In genomic region chr12:114655934-114656697, GRCh38 we compare ENCODE assay signal across 1 cellular context.
A peak's percentile ranks its signal among the peaks of the same experiment; 100 is the strongest.
TF ChIP-seq lines count a peak whose summit lies in the region.

No MANE protein-coding gene starts in this region.

TF ChIP-seq in HepG2, 621 proteins besides CTCF, POLR2A, EP300 and RAD21 (continued from another document and continues in another):
- TF ChIP-seq NRL (CRISPR knock-in tag; IDR thresholded peaks at IDR 0.05; ENCODE audit: borderline replicate concordance): no peak
- TF ChIP-seq ARNT2 (CRISPR knock-in tag; IDR thresholded peaks at IDR 0.05; ENCODE audit: low read depth): no peak
- no peak for TF ChIP-seq DNMT1 (CRISPR knock-in tag; IDR thresholded peaks at IDR 0.05)
- TF ChIP-seq NFKB2 (CRISPR knock-in tag; IDR thresholded peaks at IDR 0.05; ENCODE audit: borderline replicate concordance): no peak
- TF ChIP-seq, protein P1, sequence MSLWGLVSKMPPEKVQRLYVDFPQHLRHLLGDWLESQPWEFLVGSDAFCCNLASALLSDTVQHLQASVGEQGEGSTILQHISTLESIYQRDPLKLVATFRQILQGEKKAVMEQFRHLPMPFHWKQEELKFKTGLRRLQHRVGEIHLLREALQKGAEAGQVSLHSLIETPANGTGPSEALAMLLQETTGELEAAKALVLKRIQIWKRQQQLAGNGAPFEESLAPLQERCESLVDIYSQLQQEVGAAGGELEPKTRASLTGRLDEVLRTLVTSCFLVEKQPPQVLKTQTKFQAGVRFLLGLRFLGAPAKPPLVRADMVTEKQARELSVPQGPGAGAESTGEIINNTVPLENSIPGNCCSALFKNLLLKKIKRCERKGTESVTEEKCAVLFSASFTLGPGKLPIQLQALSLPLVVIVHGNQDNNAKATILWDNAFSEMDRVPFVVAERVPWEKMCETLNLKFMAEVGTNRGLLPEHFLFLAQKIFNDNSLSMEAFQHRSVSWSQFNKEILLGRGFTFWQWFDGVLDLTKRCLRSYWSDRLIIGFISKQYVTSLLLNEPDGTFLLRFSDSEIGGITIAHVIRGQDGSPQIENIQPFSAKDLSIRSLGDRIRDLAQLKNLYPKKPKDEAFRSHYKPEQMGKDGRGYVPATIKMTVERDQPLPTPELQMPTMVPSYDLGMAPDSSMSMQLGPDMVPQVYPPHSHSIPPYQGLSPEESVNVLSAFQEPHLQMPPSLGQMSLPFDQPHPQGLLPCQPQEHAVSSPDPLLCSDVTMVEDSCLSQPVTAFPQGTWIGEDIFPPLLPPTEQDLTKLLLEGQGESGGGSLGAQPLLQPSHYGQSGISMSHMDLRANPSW (CRISPR knock-in tag; IDR thresholded peaks at IDR 0.05; ENCODE audit: borderline replicate concordance): no peak
- no peak for TF ChIP-seq POGK (CRISPR knock-in tag; conservative IDR thresholded peaks at IDR 0.05)
- TF ChIP-seq ZNF75D (CRISPR knock-in tag; IDR thresholded peaks at IDR 0.05; ENCODE audit: borderline replicate concordance): no peak
- no peak for TF ChIP-seq MTF2 (CRISPR knock-in tag; IDR thresholded peaks at IDR 0.05; ENCODE audit: borderline replicate concordance)
- peak; percentile 50; the same call in 1 of the 2 replicates for TF ChIP-seq FOXK2 (IDR thresholded peaks at IDR 0.05)
- TF ChIP-seq WIZ (CRISPR knock-in tag; IDR thresholded peaks at IDR 0.05): no peak
- TF ChIP-seq NKX3-1 (CRISPR knock-in tag; IDR thresholded peaks at IDR 0.05): no peak
- TF ChIP-seq GTF2F1 (IDR thresholded peaks at IDR 0.05; ENCODE audit: low read length): no peak
- no peak for TF ChIP-seq NFRKB (IDR thresholded peaks at IDR 0.05)
- TF ChIP-seq, protein P2, sequence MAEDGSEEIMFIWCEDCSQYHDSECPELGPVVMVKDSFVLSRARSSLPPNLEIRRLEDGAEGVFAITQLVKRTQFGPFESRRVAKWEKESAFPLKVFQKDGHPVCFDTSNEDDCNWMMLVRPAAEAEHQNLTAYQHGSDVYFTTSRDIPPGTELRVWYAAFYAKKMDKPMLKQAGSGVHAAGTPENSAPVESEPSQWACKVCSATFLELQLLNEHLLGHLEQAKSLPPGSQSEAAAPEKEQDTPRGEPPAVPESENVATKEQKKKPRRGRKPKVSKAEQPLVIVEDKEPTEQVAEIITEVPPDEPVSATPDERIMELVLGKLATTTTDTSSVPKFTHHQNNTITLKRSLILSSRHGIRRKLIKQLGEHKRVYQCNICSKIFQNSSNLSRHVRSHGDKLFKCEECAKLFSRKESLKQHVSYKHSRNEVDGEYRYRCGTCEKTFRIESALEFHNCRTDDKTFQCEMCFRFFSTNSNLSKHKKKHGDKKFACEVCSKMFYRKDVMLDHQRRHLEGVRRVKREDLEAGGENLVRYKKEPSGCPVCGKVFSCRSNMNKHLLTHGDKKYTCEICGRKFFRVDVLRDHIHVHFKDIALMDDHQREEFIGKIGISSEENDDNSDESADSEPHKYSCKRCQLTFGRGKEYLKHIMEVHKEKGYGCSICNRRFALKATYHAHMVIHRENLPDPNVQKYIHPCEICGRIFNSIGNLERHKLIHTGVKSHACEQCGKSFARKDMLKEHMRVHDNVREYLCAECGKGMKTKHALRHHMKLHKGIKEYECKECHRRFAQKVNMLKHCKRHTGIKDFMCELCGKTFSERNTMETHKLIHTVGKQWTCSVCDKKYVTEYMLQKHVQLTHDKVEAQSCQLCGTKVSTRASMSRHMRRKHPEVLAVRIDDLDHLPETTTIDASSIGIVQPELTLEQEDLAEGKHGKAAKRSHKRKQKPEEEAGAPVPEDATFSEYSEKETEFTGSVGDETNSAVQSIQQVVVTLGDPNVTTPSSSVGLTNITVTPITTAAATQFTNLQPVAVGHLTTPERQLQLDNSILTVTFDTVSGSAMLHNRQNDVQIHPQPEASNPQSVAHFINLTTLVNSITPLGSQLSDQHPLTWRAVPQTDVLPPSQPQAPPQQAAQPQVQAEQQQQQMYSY (CRISPR knock-in tag; IDR thresholded peaks at IDR 0.05): no peak
- no peak for TF ChIP-seq BCLAF1 (IDR thresholded peaks at IDR 0.05)
- TF ChIP-seq SUZ12 (IDR thresholded peaks at IDR 0.05; ENCODE audit: low read depth, low read length): no peak
- TF ChIP-seq ZFP62 (CRISPR knock-in tag; IDR thresholded peaks at IDR 0.05): no peak
- TF ChIP-seq ZSCAN30 (CRISPR knock-in tag; IDR thresholded peaks at IDR 0.05): no peak
- TF ChIP-seq ZFYVE20 (CRISPR knock-in tag; IDR thresholded peaks at IDR 0.05; ENCODE audit: borderline replicate concordance, low read depth): no peak
- TF ChIP-seq, protein P3, sequence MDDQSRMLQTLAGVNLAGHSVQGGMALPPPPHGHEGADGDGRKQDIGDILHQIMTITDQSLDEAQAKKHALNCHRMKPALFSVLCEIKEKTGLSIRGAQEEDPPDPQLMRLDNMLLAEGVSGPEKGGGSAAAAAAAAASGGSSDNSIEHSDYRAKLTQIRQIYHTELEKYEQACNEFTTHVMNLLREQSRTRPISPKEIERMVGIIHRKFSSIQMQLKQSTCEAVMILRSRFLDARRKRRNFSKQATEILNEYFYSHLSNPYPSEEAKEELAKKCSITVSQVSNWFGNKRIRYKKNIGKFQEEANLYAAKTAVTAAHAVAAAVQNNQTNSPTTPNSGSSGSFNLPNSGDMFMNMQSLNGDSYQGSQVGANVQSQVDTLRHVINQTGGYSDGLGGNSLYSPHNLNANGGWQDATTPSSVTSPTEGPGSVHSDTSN (CRISPR knock-in tag; IDR thresholded peaks at IDR 0.05; ENCODE audit: borderline replicate concordance): no peak
- TF ChIP-seq, protein P4, sequence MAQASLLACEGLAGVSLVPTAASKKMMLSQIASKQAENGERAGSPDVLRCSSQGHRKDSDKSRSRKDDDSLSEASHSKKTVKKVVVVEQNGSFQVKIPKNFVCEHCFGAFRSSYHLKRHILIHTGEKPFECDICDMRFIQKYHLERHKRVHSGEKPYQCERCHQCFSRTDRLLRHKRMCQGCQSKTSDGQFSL (CRISPR knock-in tag; IDR thresholded peaks at IDR 0.05): no peak
- no peak for TF ChIP-seq ZNF7 (CRISPR knock-in tag; IDR thresholded peaks at IDR 0.05)
- no peak for TF ChIP-seq ZNF597 (CRISPR knock-in tag; IDR thresholded peaks at IDR 0.05)
- peak; percentile 82; the same call in 1 of the 2 replicates for TF ChIP-seq DRAP1 (CRISPR knock-in tag; IDR thresholded peaks at IDR 0.05)
- peak; percentile 65; the same call in 1 of the 2 replicates for TF ChIP-seq TBX3 (IDR thresholded peaks at IDR 0.05; ENCODE audit: borderline replicate concordance)
- no peak for TF ChIP-seq TSC22D2 (CRISPR knock-in tag; IDR thresholded peaks at IDR 0.05; ENCODE audit: borderline replicate concordance)
- TF ChIP-seq CEBPB (IDR thresholded peaks at IDR 0.05; ENCODE audit: borderline replicate concordance, low read depth, low read length): no peak
- peak; percentile 98 for TF ChIP-seq SIX1 (CRISPR knock-in tag; IDR thresholded peaks at IDR 0.05; ENCODE audit: borderline replicate concordance)
- peak; percentile 81 for TF ChIP-seq HNF4A (CRISPR knock-in tag; IDR thresholded peaks at IDR 0.05)
- TF ChIP-seq JUND (CRISPR knock-in tag; IDR thresholded peaks at IDR 0.05): no peak
- TF ChIP-seq ATF7-NPFF (CRISPR knock-in tag; IDR thresholded peaks at IDR 0.05; ENCODE audit: low read depth): no peak
- TF ChIP-seq FOXA3 (CRISPR knock-in tag; IDR thresholded peaks at IDR 0.05): peak; percentile 95
- 0 out of 3 replicates have a peak, but pooled peaks have one; percentile 22 for TF ChIP-seq MXI1 (IDR thresholded peaks at IDR 0.05; ENCODE audit: borderline replicate concordance, low read depth, low read length)
- TF ChIP-seq RNF2 (conservative IDR thresholded peaks at IDR 0.05; ENCODE audit: low read depth): no peak
- no peak for TF ChIP-seq ZNF460 (CRISPR knock-in tag; IDR thresholded peaks at IDR 0.05; ENCODE audit: borderline replicate concordance)
- peak; percentile 17; the same call in 1 of the 2 replicates for TF ChIP-seq CHD4 (IDR thresholded peaks at IDR 0.05; ENCODE audit: borderline replicate concordance, low read length)
- TF ChIP-seq ZNF496 (CRISPR knock-in tag; IDR thresholded peaks at IDR 0.05; ENCODE audit: insufficient replicate concordance): no peak
- TF ChIP-seq ARHGAP35 (CRISPR knock-in tag; IDR thresholded peaks at IDR 0.05; ENCODE audit: borderline replicate concordance): no peak; the same call in 1 of the 2 replicates
- TF ChIP-seq TEAD3 (CRISPR knock-in tag; optimal IDR thresholded peaks at IDR 0.05; ENCODE audit: borderline replicate concordance): peak; percentile 76
- no peak for TF ChIP-seq DZIP1 (CRISPR knock-in tag; IDR thresholded peaks at IDR 0.05)
- TF ChIP-seq SKI (IDR thresholded peaks at IDR 0.05; ENCODE audit: partially characterized antibody): peak; percentile 87
- TF ChIP-seq MYC (CRISPR knock-in tag; IDR thresholded peaks at IDR 0.05; ENCODE audit: borderline replicate concordance): no peak; the same call in 1 of the 2 replicates
- no peak for TF ChIP-seq SMYD3 (CRISPR knock-in tag; IDR thresholded peaks at IDR 0.05)
- TF ChIP-seq ZFAT (CRISPR knock-in tag; conservative IDR thresholded peaks at IDR 0.05): no peak
- no peak for TF ChIP-seq GPN1 (CRISPR knock-in tag; IDR thresholded peaks at IDR 0.05; ENCODE audit: borderline replicate concordance)
- TF ChIP-seq KLF15 (CRISPR knock-in tag; IDR thresholded peaks at IDR 0.05; ENCODE audit: borderline replicate concordance): no peak
- TF ChIP-seq JDP2 (CRISPR knock-in tag; IDR thresholded peaks at IDR 0.05; ENCODE audit: borderline replicate concordance): no peak
